Comparison of ENCODE assay signal across 1 cellular context in genomic region chr11:121023848-121024751, GRCh38.
TF ChIP-seq lines count a peak whose summit lies in the region.

Gene TBCEL (plus strand): TSS chr11:121024102. CDS start chr11:121045691, 21,589 bp downstream.

TF ChIP-seq in HepG2, 621 proteins besides CTCF, POLR2A, EP300 and RAD21 (continued from another document and continues in another):
- TF ChIP-seq POGK (CRISPR knock-in tag; conservative IDR thresholded peaks at IDR 0.05) = peak; percentile 63; the same call in 1 of the 2 replicates
- no peak for TF ChIP-seq ZNF362 (CRISPR knock-in tag; IDR thresholded peaks at IDR 0.05; ENCODE audit: borderline replicate concordance)
- TF ChIP-seq HBP1 (CRISPR knock-in tag; IDR thresholded peaks at IDR 0.05; ENCODE audit: low read depth) = 0 out of 2 replicates have a peak, but pooled peaks have one; percentile 36
- TF ChIP-seq GLMP (CRISPR knock-in tag; IDR thresholded peaks at IDR 0.05; ENCODE audit: borderline replicate concordance) = no peak
- 0 out of 4 replicates have a peak, but pooled peaks of 1 of the 2 experiments have one; percentile 49 for TF ChIP-seq KLF16 (CRISPR knock-in tag; IDR thresholded peaks at IDR 0.05)
- peak; percentile 45; the same call in 1 of the 2 replicates for TF ChIP-seq ESRRA (CRISPR knock-in tag; IDR thresholded peaks at IDR 0.05; ENCODE audit: low read depth)
- peak; percentile 48; the same call in 1 of the 2 replicates for TF ChIP-seq HOXD1 (CRISPR knock-in tag; IDR thresholded peaks at IDR 0.05)
- TF ChIP-seq CEBPB (IDR thresholded peaks at IDR 0.05; ENCODE audit: borderline replicate concordance, low read depth, low read length) = no peak
- TF ChIP-seq KLF6 (CRISPR knock-in tag; IDR thresholded peaks at IDR 0.05) = peak; percentile 79
- no peak for TF ChIP-seq ZNF737 (CRISPR knock-in tag; IDR thresholded peaks at IDR 0.05; ENCODE audit: borderline replicate concordance)
- peak; percentile 61 for TF ChIP-seq CREB1 (IDR thresholded peaks at IDR 0.05)
- peak; percentile 58; the same call in 1 of the 2 replicates for TF ChIP-seq CREB1 (CRISPR knock-in tag; IDR thresholded peaks at IDR 0.05)
- peak; percentile 88 for TF ChIP-seq SALL1 (CRISPR knock-in tag; IDR thresholded peaks at IDR 0.05)
- TF ChIP-seq ZNF224 (CRISPR knock-in tag; IDR thresholded peaks at IDR 0.05) = no peak
- no peak for TF ChIP-seq ZNF646 (CRISPR knock-in tag; IDR thresholded peaks at IDR 0.05)
- TF ChIP-seq ZBTB26 (CRISPR knock-in tag; IDR thresholded peaks at IDR 0.05; ENCODE audit: borderline replicate concordance) = no peak; the same call in 1 of the 2 replicates
- TF ChIP-seq ZNF414 (CRISPR knock-in tag; IDR thresholded peaks at IDR 0.05) = peak; percentile 84; the same call in 1 of the 2 replicates
- TF ChIP-seq ZNF337 (CRISPR knock-in tag; IDR thresholded peaks at IDR 0.05; ENCODE audit: borderline replicate concordance, low read depth) = no peak
- TF ChIP-seq DBP (CRISPR knock-in tag; IDR thresholded peaks at IDR 0.05; ENCODE audit: not compliant biosample characterization) = no peak
- TF ChIP-seq IRF1 (CRISPR knock-in tag; IDR thresholded peaks at IDR 0.05; ENCODE audit: low read depth) = no peak
- TF ChIP-seq PPARG (CRISPR knock-in tag; conservative IDR thresholded peaks at IDR 0.05) = 0 out of 2 replicates have a peak, but pooled peaks have one; percentile 26
- TF ChIP-seq ZNF784 (CRISPR knock-in tag; IDR thresholded peaks at IDR 0.05; ENCODE audit: borderline replicate concordance) = peak; percentile 48; the same call in 1 of the 2 replicates
- 0 out of 2 replicates have a peak, but pooled peaks have one; percentile 40 for TF ChIP-seq MYPOP (CRISPR knock-in tag; IDR thresholded peaks at IDR 0.05)
- TF ChIP-seq DPF2 (CRISPR knock-in tag; IDR thresholded peaks at IDR 0.05; ENCODE audit: borderline replicate concordance, low read depth) = no peak
- no peak for TF ChIP-seq KLF9 (CRISPR knock-in tag; IDR thresholded peaks at IDR 0.05; ENCODE audit: low read depth)
- no peak for TF ChIP-seq HNF4G (IDR thresholded peaks at IDR 0.05; ENCODE audit: borderline replicate concordance, low read depth, low read length)
- TF ChIP-seq HNF4G (CRISPR knock-in tag; IDR thresholded peaks at IDR 0.05; ENCODE audit: borderline replicate concordance, low read depth) = no peak
- no peak for TF ChIP-seq CCDC6 (CRISPR knock-in tag; IDR thresholded peaks at IDR 0.05)
- TF ChIP-seq RCOR2 (CRISPR knock-in tag; IDR thresholded peaks at IDR 0.05) = no peak
- TF ChIP-seq KMT2B (CRISPR knock-in tag; IDR thresholded peaks at IDR 0.05) = peak; percentile 87
- no peak for TF ChIP-seq ZNF367 (CRISPR knock-in tag; IDR thresholded peaks at IDR 0.05; ENCODE audit: borderline replicate concordance)
- no peak for TF ChIP-seq ZBTB1 (CRISPR knock-in tag; IDR thresholded peaks at IDR 0.05; ENCODE audit: borderline replicate concordance)
